19 cellular contexts compared by ENCODE assay signal in the genomic region with DNA sequence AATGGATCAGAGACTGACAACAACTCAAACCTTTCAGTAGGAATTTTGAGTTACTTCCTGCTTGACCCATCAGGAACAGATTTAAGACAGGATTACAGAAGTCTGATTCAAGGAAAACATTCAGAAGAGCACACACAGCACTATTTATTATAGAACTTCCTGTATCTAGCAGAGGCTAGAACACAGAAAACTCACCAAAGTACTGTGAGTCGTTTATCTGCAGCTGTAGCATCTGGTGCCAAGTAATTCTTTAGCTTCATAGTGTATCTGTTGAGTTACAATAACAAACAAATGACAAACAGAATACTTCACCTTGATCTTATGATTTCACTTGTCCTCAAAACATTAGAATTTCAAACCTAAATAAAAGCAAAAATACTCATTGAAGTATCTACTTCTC. TPM values are rescaled to one million over a fixed set of nuclear protein-coding genes. Genes with fewer than 3 reads are reported as not detected.
A peak's percentile ranks its signal among the peaks of the same experiment; 100 is the strongest.
DNase-seq lines count a peak whose midpoint lies in the region; ATAC-seq and TF ChIP-seq lines count a peak whose summit lies in the region.
"Had no signal": no experiment of that assay in that cellular context is flagged by ENCODE, and none has a peak within 500 bp of the region (broad histone marks: within the 10 kb centered on the region; RNA-seq: fewer than 3 reads in every experiment).

No MANE protein-coding gene starts in this region.

- WGBS in heart left ventricle, 4 donors, result 10 to 36% (median 20%) methylated on average over 1 of the region's 1 CpG

- TF ChIP-seq CTCF in heart left ventricle (IDR thresholded peaks at IDR 0.05), result no peak
- no peak for TF ChIP-seq CTCF in choroid plexus epithelial cell (conservative IDR thresholded peaks at IDR 0.05; ENCODE audit: low read depth, low read length)
- no peak for TF ChIP-seq CTCF in foreskin fibroblast (IDR thresholded peaks at IDR 0.05; ENCODE audit: low read depth, low read length)

- ATAC-seq in left ventricle myocardium superior (peak; percentile 19), heart left ventricle (no peak), HG03378 (IDR thresholded peaks at IDR 0.05; ENCODE audit: unreplicated experiment) (no peak), HG03097 (IDR thresholded peaks at IDR 0.05; ENCODE audit: low FRiP score, unreplicated experiment) (no peak)
- ATAC-seq: GM12878 had no signal

- H3K4me3 ChIP-seq in heart left ventricle (no peak overlapping the region), choroid plexus epithelial cell (ENCODE audit: low read depth, low read length) (no peak overlapping the region), foreskin fibroblast (ENCODE audit: low read depth in 1 of 2, low read length in 2 of 2) (no peak overlapping the region)
- H3K4me3 ChIP-seq: GM12878 had no signal

- DNase-seq in left ventricle myocardium superior, result no peak
- no peak for DNase-seq in heart left ventricle
- peak; percentile 32 for DNase-seq in choroid plexus epithelial cell (ENCODE audit: low read depth)
- no peak for DNase-seq in foreskin fibroblast
- DNase-seq: DMS53, Kasumi-1, NCI-H1417, NCI-H1930, NCI-H2171 treated with DMSO at 0.1 percent for 48 hours, NCI-H774, Right ventricle myocardium superior had no signal

- peaks cover 0 to 3% (median 0%) of the 10 kb centered on the region in 12 donors for H3K4me1 ChIP-seq in heart left ventricle

- no peaks in the 10 kb centered on the region for H3K27me3 ChIP-seq in heart left ventricle
- no peaks in the 10 kb centered on the region for H3K27me3 ChIP-seq in layer of hippocampus (ENCODE audit: control insufficient read depth, insufficient read depth, low read length)

- H3K9me3 ChIP-seq in heart left ventricle, result no peaks in the 10 kb centered on the region

- intact Hi-C loops in left ventricle myocardium superior (cut with micrococcal nuclease), result no loop called here
- intact Hi-C loops in heart left ventricle (cut with DNase I), result loop anchor here in 2 of 10 donors (5.0 to 10.0 kb wide), 2 partner anchors 60 to 503 kb away; no protein-coding TSS in a partner anchor

- TF ChIP-seq POLR2A in heart left ventricle (IDR thresholded peaks at IDR 0.05), result no peak

- H3K36me3 ChIP-seq in heart left ventricle, result peaks cover 2 to 100% (median 95%) of the 10 kb centered on the region in 9 donors

- H3K27ac ChIP-seq in heart left ventricle, result peak overlapping the region in 1 of 12 donors; percentile 28
- peak overlapping the region; percentile 25 for H3K27ac ChIP-seq in layer of hippocampus (ENCODE audit: low read depth, low read length)
- H3K27ac ChIP-seq in temporal lobe (ENCODE audit: low read depth, low read length), result peak overlapping the region; percentile 53

RNA-seq across cellular contexts. Expression of a gene that starts 13.9 kb away (rescaled TPM):
- total RNA-seq in left ventricle myocardium superior (0.89 TPM), heart left ventricle (1 to 10 TPM in 4 of 9 donors, under 1 TPM in 5; 0.16 to 1.9 (median 0.91) TPM), temporal lobe (0.74 TPM)
- 1 to 10 TPM in 1 of 2 donors, under 1 TPM in 1; 0.37 to 2.0 TPM for polyA plus RNA-seq in heart left ventricle
- total RNA-seq: G401 had no signal

RNA-seq across cellular contexts. Expression of a gene that starts 20.9 kb away (rescaled TPM):
- 1,703 TPM for total RNA-seq in left ventricle myocardium superior
- 1,000 to 10,000 TPM in 6 of 9 donors, 100 to 1,000 TPM in 3; 539 to 2,034 (median 1,454) TPM for total RNA-seq in heart left ventricle
- 1,000 to 10,000 TPM in 1 of 2 donors, 100 to 1,000 TPM in 1; 656 to 2,165 TPM for polyA plus RNA-seq in heart left ventricle
- total RNA-seq in temporal lobe, result 76.2 TPM

RNA-seq across cellular contexts. Expression of a gene that starts 21.1 kb away (rescaled TPM):
- total RNA-seq in left ventricle myocardium superior, result 0.30 TPM
- under 1 TPM in 8 of 9 donors, not detected in 1; 0.25 to 1.00 (median 0.51) TPM for total RNA-seq in heart left ventricle
- under 1 TPM; 0.10 to 0.27 TPM for polyA plus RNA-seq in heart left ventricle
- total RNA-seq in temporal lobe, result 0.98 TPM
- total RNA-seq: H1 had no signal
- polyA plus RNA-seq: CD14-positive monocyte had no signal

RNA-seq across cellular contexts. Expression of a gene that starts 56.9 kb away (rescaled TPM):
- total RNA-seq in left ventricle myocardium superior (5.7 TPM), heart left ventricle (1 to 10 TPM; 2.9 to 6.8 (median 4.7) TPM), temporal lobe (2.2 TPM)
- polyA plus RNA-seq in heart left ventricle, result 1 to 10 TPM; 2.0 to 4.8 TPM
